Comparison of ENCODE assay signal across 8 cellular contexts in the genomic region with DNA sequence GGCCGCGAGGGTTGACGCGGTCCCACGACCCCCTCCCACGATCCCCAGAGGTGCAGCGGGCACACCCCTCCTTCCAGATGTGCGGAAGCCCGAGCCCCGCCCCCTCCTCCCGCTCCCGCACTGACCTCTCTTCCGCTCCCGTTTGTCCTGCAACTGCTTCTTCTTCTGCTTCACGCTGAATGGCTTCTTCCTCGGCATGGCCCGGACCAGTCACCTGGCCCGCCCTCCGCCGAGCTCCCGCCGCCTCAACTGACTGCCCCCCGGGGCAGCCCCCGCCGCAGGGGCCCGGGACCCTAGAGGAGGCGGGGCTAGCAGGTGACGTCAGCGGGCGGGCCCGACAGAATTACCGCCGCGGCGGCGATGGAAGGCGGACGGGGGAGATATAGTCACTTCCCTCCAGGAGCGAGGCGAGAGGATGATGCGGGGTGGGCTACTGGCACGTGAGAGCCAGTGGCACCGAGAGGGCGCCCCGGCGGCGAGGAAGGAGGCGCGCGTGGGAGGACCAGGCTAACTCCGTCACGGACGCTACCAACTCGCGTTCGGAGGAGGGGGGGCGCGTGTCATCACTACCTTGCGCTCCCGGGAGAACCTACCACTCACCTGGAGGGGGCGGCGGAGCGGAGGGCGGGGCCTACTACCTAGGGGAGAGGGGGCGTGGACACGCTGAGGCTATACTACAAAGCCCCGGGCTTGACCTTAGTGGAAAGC. TPM values are rescaled to one million over a fixed set of nuclear protein-coding genes. Genes with fewer than 3 reads are reported as not detected.
DNase-seq lines count a peak whose midpoint lies in the region; ATAC-seq, FAIRE-seq and TF ChIP-seq lines count a peak whose summit lies in the region.

A gene with protein sequence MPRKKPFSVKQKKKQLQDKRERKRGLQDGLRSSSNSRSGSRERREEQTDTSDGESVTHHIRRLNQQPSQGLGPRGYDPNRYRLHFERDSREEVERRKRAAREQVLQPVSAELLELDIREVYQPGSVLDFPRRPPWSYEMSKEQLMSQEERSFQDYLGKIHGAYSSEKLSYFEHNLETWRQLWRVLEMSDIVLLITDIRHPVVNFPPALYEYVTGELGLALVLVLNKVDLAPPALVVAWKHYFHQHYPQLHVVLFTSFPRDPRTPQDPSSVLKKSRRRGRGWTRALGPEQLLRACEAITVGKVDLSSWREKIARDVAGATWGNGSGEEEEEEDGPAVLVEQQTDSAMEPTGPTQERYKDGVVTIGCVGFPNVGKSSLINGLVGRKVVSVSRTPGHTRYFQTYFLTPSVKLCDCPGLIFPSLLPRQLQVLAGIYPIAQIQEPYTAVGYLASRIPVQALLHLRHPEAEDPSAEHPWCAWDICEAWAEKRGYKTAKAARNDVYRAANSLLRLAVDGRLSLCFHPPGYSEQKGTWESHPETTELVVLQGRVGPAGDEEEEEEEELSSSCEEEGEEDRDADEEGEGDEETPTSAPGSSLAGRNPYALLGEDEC (minus strand): TSS at position 484 of the 708 bp plus-strand sequence. CDS start 286 bp downstream, at position 198.

- H3K4me3 Mint-ChIP-seq in WTC11 (peak within 1 kb of the TSS; percentile 92), immature natural killer cell (peak within 1 kb of the TSS; percentile 96 to 100 (median 99))

- peak; percentile 66 for ATAC-seq in GM18873 (IDR thresholded peaks at IDR 0.05; ENCODE audit: low FRiP score, unreplicated experiment)
- peak; percentile 83 for ATAC-seq in HG03135 (IDR thresholded peaks at IDR 0.05; ENCODE audit: unreplicated experiment)
- ATAC-seq in WTC11 = peak; percentile 87

- peak within 1 kb of the TSS; percentile 99 for H3K27ac Mint-ChIP-seq in WTC11
- peak within 1 kb of the TSS; percentile 98 to 100 (median 99) for H3K27ac Mint-ChIP-seq in immature natural killer cell

- H3K36me3 Mint-ChIP-seq in WTC11 = peaks cover 39% of the 10 kb centered on the region
- peaks cover 8 to 27% (median 14%) of the 10 kb centered on the region in 3 donors for H3K36me3 Mint-ChIP-seq in immature natural killer cell

- no peak for FAIRE-seq in bronchial epithelial cell (lab: Jason Lieb, UNC)

- DNase-seq in ACHN (peak; percentile 85), NCI-H2227 (lab: John Stamatoyannopoulos, UW; ENCODE audit: unreplicated experiment) (peak; percentile 96), WTC11 (ENCODE audit: low spot score) (peak; percentile 97), bronchial epithelial cell (ENCODE audit: low read depth) (peak; percentile 82), immature natural killer cell (peak; percentile 97)
- DNase-seq in stimulated activated CD4-positive, alpha-beta T cell treated with anti-CD3 and anti-CD28 coated beads, Interleukin-12 subunit alpha, Interleukin-12 subunit beta, amount 100 ng/mL, for 24 hours (ENCODE audit: low read depth in 2 of 2) = peak; percentile 99 to 100

- no peaks in the 10 kb centered on the region for H3K27me3 ChIP-seq in bronchial epithelial cell (ENCODE audit: control insufficient read depth, insufficient read depth, low read length)

- POLR2A ChIA-PET in WTC11 (lab: Charles Lee) = interaction anchor here (0.5 to 1.4 kb wide), 8 partner anchors 9 to 161 kb away, joined by 3 to 9 read pairs (median 4); partner anchors contain the start of genes ABCF1 and MDC1

- H3K27me3 Mint-ChIP-seq in WTC11 (ENCODE audit: low read depth) (no peaks in the 10 kb centered on the region), immature natural killer cell (ENCODE audit: low read depth in 3 of 3) (peaks cover 16 to 22% (median 17%) of the 10 kb centered on the region in 3 donors)

- TF ChIP-seq CTCF in WTC11 (IDR thresholded peaks at IDR 0.05) (no peak), bronchial epithelial cell (IDR thresholded peaks at IDR 0.05; ENCODE audit: insufficient read depth, low read length, severe bottlenecking) (peak; percentile 1)

- H3K9me3 Mint-ChIP-seq in WTC11 (no peaks in the 10 kb centered on the region), immature natural killer cell (peaks cover 0 to 2% (median 0%) of the 10 kb centered on the region in 6 donors)

- H3K36me3 ChIP-seq in bronchial epithelial cell (ENCODE audit: control insufficient read depth, insufficient read depth, low read length) = peaks cover 15% of the 10 kb centered on the region

- in situ Hi-C loops in ACHN (cut with HindIII; ENCODE audit: low pct_ligation_motif_present, low pct_unique_long_range_greater_than_20kb, low sequenced_read_pairs) = no loop called here

- H3K4me1 Mint-ChIP-seq in WTC11 (peaks cover 20% of the 10 kb centered on the region), immature natural killer cell (peaks cover 31 to 40% of the 10 kb centered on the region in 2 donors)

- CTCF ChIA-PET in WTC11 (lab: Charles Lee) = interaction anchor here (1.2 to 3.4 kb wide), 8 partner anchors 11 to 175 kb away, joined by 3 to 38 read pairs (median 10); partner anchors contain the start of gene ABCF1

- H3K4me3 ChIP-seq in bronchial epithelial cell (ENCODE audit: low read depth, low read length) = peak within 1 kb of the TSS; percentile 95

TF ChIP-seq in WTC11, 78 proteins besides CTCF, POLR2A, EP300 and RAD21 (continues in another document):
- TF ChIP-seq SP1 (CRISPR knock-in tag; conservative IDR thresholded peaks at IDR 0.05) (peak; percentile 91), USF2 (CRISPR knock-in tag; IDR thresholded peaks at IDR 0.05) (no peak), ZNF121 (CRISPR knock-in tag; IDR thresholded peaks at IDR 0.05) (no peak)
- TF ChIP-seq, protein P1, sequence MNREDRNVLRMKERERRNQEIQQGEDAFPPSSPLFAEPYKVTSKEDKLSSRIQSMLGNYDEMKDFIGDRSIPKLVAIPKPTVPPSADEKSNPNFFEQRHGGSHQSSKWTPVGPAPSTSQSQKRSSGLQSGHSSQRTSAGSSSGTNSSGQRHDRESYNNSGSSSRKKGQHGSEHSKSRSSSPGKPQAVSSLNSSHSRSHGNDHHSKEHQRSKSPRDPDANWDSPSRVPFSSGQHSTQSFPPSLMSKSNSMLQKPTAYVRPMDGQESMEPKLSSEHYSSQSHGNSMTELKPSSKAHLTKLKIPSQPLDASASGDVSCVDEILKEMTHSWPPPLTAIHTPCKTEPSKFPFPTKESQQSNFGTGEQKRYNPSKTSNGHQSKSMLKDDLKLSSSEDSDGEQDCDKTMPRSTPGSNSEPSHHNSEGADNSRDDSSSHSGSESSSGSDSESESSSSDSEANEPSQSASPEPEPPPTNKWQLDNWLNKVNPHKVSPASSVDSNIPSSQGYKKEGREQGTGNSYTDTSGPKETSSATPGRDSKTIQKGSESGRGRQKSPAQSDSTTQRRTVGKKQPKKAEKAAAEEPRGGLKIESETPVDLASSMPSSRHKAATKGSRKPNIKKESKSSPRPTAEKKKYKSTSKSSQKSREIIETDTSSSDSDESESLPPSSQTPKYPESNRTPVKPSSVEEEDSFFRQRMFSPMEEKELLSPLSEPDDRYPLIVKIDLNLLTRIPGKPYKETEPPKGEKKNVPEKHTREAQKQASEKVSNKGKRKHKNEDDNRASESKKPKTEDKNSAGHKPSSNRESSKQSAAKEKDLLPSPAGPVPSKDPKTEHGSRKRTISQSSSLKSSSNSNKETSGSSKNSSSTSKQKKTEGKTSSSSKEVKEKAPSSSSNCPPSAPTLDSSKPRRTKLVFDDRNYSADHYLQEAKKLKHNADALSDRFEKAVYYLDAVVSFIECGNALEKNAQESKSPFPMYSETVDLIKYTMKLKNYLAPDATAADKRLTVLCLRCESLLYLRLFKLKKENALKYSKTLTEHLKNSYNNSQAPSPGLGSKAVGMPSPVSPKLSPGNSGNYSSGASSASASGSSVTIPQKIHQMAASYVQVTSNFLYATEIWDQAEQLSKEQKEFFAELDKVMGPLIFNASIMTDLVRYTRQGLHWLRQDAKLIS (CRISPR knock-in tag; IDR thresholded peaks at IDR 0.05; ENCODE audit: borderline replicate concordance) = no peak
- TF ChIP-seq, protein P2, sequence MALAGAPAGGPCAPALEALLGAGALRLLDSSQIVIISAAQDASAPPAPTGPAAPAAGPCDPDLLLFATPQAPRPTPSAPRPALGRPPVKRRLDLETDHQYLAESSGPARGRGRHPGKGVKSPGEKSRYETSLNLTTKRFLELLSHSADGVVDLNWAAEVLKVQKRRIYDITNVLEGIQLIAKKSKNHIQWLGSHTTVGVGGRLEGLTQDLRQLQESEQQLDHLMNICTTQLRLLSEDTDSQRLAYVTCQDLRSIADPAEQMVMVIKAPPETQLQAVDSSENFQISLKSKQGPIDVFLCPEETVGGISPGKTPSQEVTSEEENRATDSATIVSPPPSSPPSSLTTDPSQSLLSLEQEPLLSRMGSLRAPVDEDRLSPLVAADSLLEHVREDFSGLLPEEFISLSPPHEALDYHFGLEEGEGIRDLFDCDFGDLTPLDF (CRISPR knock-in tag; IDR thresholded peaks at IDR 0.05) = no peak
- TF ChIP-seq, protein P3, sequence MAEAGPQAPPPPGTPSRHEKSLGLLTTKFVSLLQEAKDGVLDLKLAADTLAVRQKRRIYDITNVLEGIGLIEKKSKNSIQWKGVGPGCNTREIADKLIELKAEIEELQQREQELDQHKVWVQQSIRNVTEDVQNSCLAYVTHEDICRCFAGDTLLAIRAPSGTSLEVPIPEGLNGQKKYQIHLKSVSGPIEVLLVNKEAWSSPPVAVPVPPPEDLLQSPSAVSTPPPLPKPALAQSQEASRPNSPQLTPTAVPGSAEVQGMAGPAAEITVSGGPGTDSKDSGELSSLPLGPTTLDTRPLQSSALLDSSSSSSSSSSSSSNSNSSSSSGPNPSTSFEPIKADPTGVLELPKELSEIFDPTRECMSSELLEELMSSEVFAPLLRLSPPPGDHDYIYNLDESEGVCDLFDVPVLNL (CRISPR knock-in tag; IDR thresholded peaks at IDR 0.05; ENCODE audit: borderline replicate concordance, low read depth) = peak; percentile 77; the same call in 1 of the 2 replicates

RNA-seq across cellular contexts. Expression of the gene that starts here (rescaled TPM):
- total RNA-seq in WTC11 (2021) (69.1 to 85.7 TPM (median 72.8 TPM) in 3 replicates), bronchial epithelial cell (21.9 and 35.2 TPM in 2 replicates)
- 10 to 100 TPM; 32.6 to 38.6 (median 35.0) TPM for polyA plus RNA-seq in immature natural killer cell

Comparison
In these comparisons a context has a peak if more than half of its experiments do, and no peak if none do; other contexts are left out.
1. Peak in every context shown above with its lines: DNase-seq, ATAC-seq and H3K4me3 ChIP-seq.